ENCODE assay signal across 30 cellular contexts in the genomic region with DNA sequence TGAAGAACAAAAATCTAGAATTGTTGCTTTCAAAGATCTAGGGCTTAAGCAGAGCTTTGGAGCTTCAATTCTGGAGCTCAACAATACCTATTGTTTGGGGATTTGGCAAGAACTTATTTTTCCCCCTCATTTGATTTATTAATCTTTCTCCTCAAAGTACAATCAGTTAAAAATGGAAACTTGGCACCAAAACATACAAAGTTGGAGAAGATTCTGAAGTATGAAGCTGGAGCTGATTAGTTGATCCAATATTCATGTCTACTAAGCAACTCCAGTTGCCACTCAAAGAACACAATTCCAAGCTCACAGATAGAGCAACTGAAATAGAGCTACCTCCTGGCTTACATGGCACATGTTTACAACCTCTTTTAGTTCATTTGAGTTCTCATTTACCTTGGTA. TPM values are rescaled to one million over a fixed set of nuclear protein-coding genes. Genes with fewer than 3 reads are reported as not detected.
"Had no signal": no experiment of that assay in that cellular context is flagged by ENCODE, and none has a peak within 500 bp of the region (broad histone marks: within the 10 kb centered on the region; RNA-seq: fewer than 3 reads in every experiment).

No MANE protein-coding gene starts in this region.

- H3K36me3 ChIP-seq: cardiac muscle cell, neural progenitor cell, right lobe of liver, tibial nerve had no signal

- H3K27ac ChIP-seq: body of pancreas, cardiac muscle cell, epithelial cell of prostate, heart right ventricle, neural progenitor cell, parathyroid adenoma, right lobe of liver had no signal

- ATAC-seq: activated naive CD4-positive, alpha-beta T cell treated with anti-CD3 and anti-CD28 coated beads, Interleukin-2, amount 50 U/mL, for 72 hours; body of pancreas; heart right ventricle; left ventricle myocardium superior; right lobe of liver; SK-N-SH treated with all-trans-retinoic acid at 6 μM for 48 hours; stimulated activated effector memory CD8-positive, alpha-beta T cell treated with anti-CD3 and anti-CD28 coated beads, Interleukin-12 subunit alpha, Interleukin-12 subunit beta, amount 100 ng/mL, for 72 hours; T-helper 17 cell had no signal

- H3K36me3 Mint-ChIP-seq: activated naive CD4-positive, alpha-beta T cell treated with anti-CD3 and anti-CD28 coated beads, Interleukin-2, amount 50 U/mL, for 72 hours; naive B cell; neural progenitor cell; stimulated activated effector memory CD8-positive, alpha-beta T cell treated with anti-CD3 and anti-CD28 coated beads, Interleukin-12 subunit alpha, Interleukin-12 subunit beta, amount 100 ng/mL, for 72 hours had no signal

- H3K9me3 ChIP-seq: body of pancreas, heart right ventricle, right lobe of liver, tibial nerve had no signal

- H3K9me3 Mint-ChIP-seq: activated CD4-positive, alpha-beta memory T cell treated with anti-CD3 and anti-CD28 coated beads, Interleukin-2, amount 10 ng/mL, durations not matched to agents 7 days and 5 days; activated CD4-positive, alpha-beta T cell treated with anti-CD3 and anti-CD28 coated beads, Interleukin-2, amount 10 ng/mL, durations not matched to agents 24 days and 14 days; activated T-helper 2 cell treated with anti-CD3 and anti-CD28 coated beads, Interferon-gamma antibody, Interleukin-2, Interleukin-4, amounts not matched to agents 10 μg/mL and 5 μg/mL and 100 μg/mL, durations not matched to agents 14 hours and 24 hours and 36 hours; dendritic cell treated with granulocyte-macrophage colony-stimulating factor and Interleukin-4, amounts not matched to agents 40 ng/mL and 50 ng/mL, for 4 days; neural progenitor cell; stimulated activated effector memory CD8-positive, alpha-beta T cell treated with anti-CD3 and anti-CD28 coated beads, Interleukin-12 subunit alpha, Interleukin-12 subunit beta, amount 100 ng/mL, for 72 hours; stimulated activated naive CD8-positive, alpha-beta T cell treated with anti-CD3 and anti-CD28 coated beads, Interleukin-15, Interleukin-2, amounts not matched to agents 100 ng/mL and 50 ng/mL, for 24 hours had no signal

- H3K27me3 ChIP-seq: body of pancreas, right lobe of liver, tibial nerve had no signal

- H3K9ac ChIP-seq: neural progenitor cell, parathyroid adenoma had no signal

- H3K4me1 Mint-ChIP-seq: stimulated activated effector memory CD8-positive, alpha-beta T cell treated with anti-CD3 and anti-CD28 coated beads, Interleukin-12 subunit alpha, Interleukin-12 subunit beta, amount 100 ng/mL, for 72 hours had no signal

- H3K4me3 Mint-ChIP-seq: activated CD4-positive, alpha-beta memory T cell treated with anti-CD3 and anti-CD28 coated beads, Interleukin-2, amount 10 ng/mL, durations not matched to agents 7 days and 5 days; activated CD4-positive, alpha-beta T cell treated with anti-CD3 and anti-CD28 coated beads, Interleukin-2, amount 10 ng/mL, durations not matched to agents 24 days and 14 days; dendritic cell treated with granulocyte-macrophage colony-stimulating factor and Interleukin-4, amounts not matched to agents 40 ng/mL and 50 ng/mL, for 4 days; naive B cell; neural progenitor cell; stimulated activated effector memory CD8-positive, alpha-beta T cell treated with anti-CD3 and anti-CD28 coated beads, Interleukin-12 subunit alpha, Interleukin-12 subunit beta, amount 100 ng/mL, for 72 hours; stimulated activated naive CD8-positive, alpha-beta T cell treated with anti-CD3 and anti-CD28 coated beads, Interleukin-15, Interleukin-2, amounts not matched to agents 100 ng/mL and 50 ng/mL, for 24 hours; T-helper 17 cell had no signal

- FAIRE-seq: endometrium, islet of Langerhans had no signal

- H3K4me3 ChIP-seq: body of pancreas, cardiac muscle cell, heart right ventricle, neural progenitor cell, right lobe of liver, skin epidermis, tibial nerve had no signal

- H3K27ac Mint-ChIP-seq: activated CD4-positive, alpha-beta memory T cell treated with anti-CD3 and anti-CD28 coated beads, Interleukin-2, amount 10 ng/mL, durations not matched to agents 7 days and 5 days; activated CD4-positive, alpha-beta T cell treated with anti-CD3 and anti-CD28 coated beads, Interleukin-2, amount 10 ng/mL, durations not matched to agents 24 days and 14 days; activated naive CD4-positive, alpha-beta T cell treated with anti-CD3 and anti-CD28 coated beads, Interleukin-2, amount 50 U/mL, for 72 hours; activated T-helper 2 cell treated with anti-CD3 and anti-CD28 coated beads, Interferon-gamma antibody, Interleukin-2, Interleukin-4, amounts not matched to agents 10 μg/mL and 5 μg/mL and 100 μg/mL, durations not matched to agents 14 hours and 24 hours and 36 hours; dendritic cell treated with granulocyte-macrophage colony-stimulating factor and Interleukin-4, amounts not matched to agents 40 ng/mL and 50 ng/mL, for 4 days; naive B cell; neural progenitor cell; stimulated activated effector memory CD8-positive, alpha-beta T cell treated with anti-CD3 and anti-CD28 coated beads, Interleukin-12 subunit alpha, Interleukin-12 subunit beta, amount 100 ng/mL, for 72 hours; stimulated activated naive CD8-positive, alpha-beta T cell treated with anti-CD3 and anti-CD28 coated beads, Interleukin-15, Interleukin-2, amounts not matched to agents 100 ng/mL and 50 ng/mL, for 24 hours; T-helper 17 cell had no signal

- DNase-seq: activated CD4-positive, alpha-beta memory T cell treated with anti-CD3 and anti-CD28 coated beads, Interleukin-2, amount 10 ng/mL, durations not matched to agents 7 days and 5 days; activated CD4-positive, alpha-beta T cell treated with anti-CD3 and anti-CD28 coated beads, Interleukin-2, amount 10 ng/mL, durations not matched to agents 24 days and 14 days; activated CD4-positive, CD25-positive, alpha-beta regulatory T cell treated with anti-CD3 and anti-CD28 coated beads, Interleukin-2, amount 50 U/mL, for 72 hours; activated T-cell treated with anti-CD3 and anti-CD28 coated beads, Interleukin-2, amount 50 U/mL, for 48 hours; aorta; body of pancreas; effector CD4-positive, alpha-beta T cell; heart right ventricle; left ventricle myocardium superior; naive B cell; occipital lobe; right lobe of liver; stimulated activated CD4-positive, alpha-beta T cell treated with anti-CD3 and anti-CD28 coated beads, Interleukin-12 subunit alpha, Interleukin-12 subunit beta, amount 100 ng/mL, for 4 hours; stimulated activated CD4-positive, alpha-beta T cell treated with anti-CD3 and anti-CD28 coated beads, Interleukin-4, amount 100 ng/mL, for 1 hour; T-helper 17 cell; T1000 had no signal

RNA-seq across cellular contexts. Expression of gene FAM13C, which starts 3.8 kb away (rescaled TPM):
- total RNA-seq: activated CD4-positive, alpha-beta memory T cell treated with anti-CD3 and anti-CD28 coated beads, Interleukin-2, amount 10 ng/mL, durations not matched to agents 7 days and 5 days; activated CD4-positive, alpha-beta T cell treated with anti-CD3 and anti-CD28 coated beads, Interleukin-2, amount 10 ng/mL, durations not matched to agents 24 days and 14 days; activated T-helper 2 cell treated with anti-CD3 and anti-CD28 coated beads, Interferon-gamma antibody, Interleukin-2, Interleukin-4, amounts not matched to agents 10 μg/mL and 5 μg/mL and 100 μg/mL, durations not matched to agents 14 hours and 24 hours and 36 hours; T-helper 17 cell had no signal
